Comparison of ENCODE assay signal across 33 cellular contexts in the genomic region with DNA sequence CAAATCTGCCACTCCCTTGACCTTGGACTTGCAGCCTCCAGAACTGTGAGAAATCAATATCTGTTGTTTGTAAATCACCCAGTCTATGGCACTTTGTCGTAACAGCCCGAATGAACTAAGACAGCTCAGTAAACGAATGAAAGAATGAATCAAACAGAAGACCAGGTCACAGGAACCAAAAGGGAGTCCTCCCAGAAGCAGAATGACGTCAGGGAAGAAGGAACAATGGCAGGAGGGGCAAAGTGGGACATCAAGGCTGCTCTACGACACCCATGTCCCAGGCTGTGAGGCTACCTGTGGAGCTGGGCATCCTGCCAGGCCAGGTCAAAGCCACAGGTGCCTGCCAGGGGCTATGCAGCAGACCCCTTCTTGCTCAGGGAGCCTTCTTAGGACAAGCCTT.
"Had no signal": no experiment of that assay in that cellular context is flagged by ENCODE, and none has a peak within 500 bp of the region (broad histone marks: within the 10 kb centered on the region; RNA-seq: fewer than 3 reads in every experiment).

No MANE protein-coding gene starts in this region.

- H3K9me3 ChIP-seq: adrenal gland, body of pancreas had no signal

- H3K4me1 ChIP-seq: adrenal gland, body of pancreas, breast epithelium had no signal

- H3K27ac ChIP-seq: adrenal gland, body of pancreas, brain microvascular endothelial cell, breast epithelium, VCaP had no signal

- H3K27me3 ChIP-seq: adrenal gland, body of pancreas, brain microvascular endothelial cell had no signal

- ATAC-seq: activated CD8-positive, alpha-beta T cell treated with anti-CD3 and anti-CD28 coated beads for 36 hours; activated naive CD4-positive, alpha-beta T cell treated with anti-CD3 and anti-CD28 coated beads, Interleukin-2, amount 50 U/mL, for 72 hours; activated T-cell treated with anti-CD3 and anti-CD28 coated beads, Interleukin-2, amount 50 U/mL, for 4 hours; activated T-cell treated with anti-CD3 and anti-CD28 coated beads, Interleukin-2, amount 50 U/mL, for 72 hours; activated T-helper 17 cell treated with anti-CD3 and anti-CD28 coated beads, Interleukin-2, amount 50 U/mL, for 72 hours; body of pancreas had no signal

- FAIRE-seq: astrocyte, TTC549 had no signal

- H3K36me3 ChIP-seq: adrenal gland, brain microvascular endothelial cell, breast epithelium had no signal

- DNase-seq: activated B cell treated with CpG ODN at 0.5 μM for 24 hours; activated CD4-positive, alpha-beta memory T cell treated with anti-CD3 and anti-CD28 coated beads for 36 hours; activated CD4-positive, alpha-beta T cell treated with anti-CD3 and anti-CD28 coated beads for 4 hours; activated CD4-positive, alpha-beta T cell treated with anti-CD3 and anti-CD28 coated beads, Interleukin-2, amount 50 U/mL, for 1 hour; activated CD4-positive, alpha-beta T cell treated with anti-CD3 and anti-CD28 coated beads, Interleukin-2, amount 50 U/mL, for 4 hours; activated CD4-positive, CD25-positive, alpha-beta regulatory T cell treated with anti-CD3 and anti-CD28 coated beads, Interleukin-2, amount 50 U/mL, for 72 hours; activated CD8-positive, alpha-beta memory T cell treated with anti-CD3 and anti-CD28 coated beads, Interleukin-2, amount 50 U/mL, for 4 hours; activated CD8-positive, alpha-beta T cell treated with anti-CD3 and anti-CD28 coated beads for 36 hours; activated effector memory CD4-positive, alpha-beta T cell treated with anti-CD3 and anti-CD28 coated beads, Interleukin-2, amount 50 U/mL, for 16 hours; activated gamma-delta T cell treated with Interleukin-2 at 50 U/mL for 16 hours; activated naive CD4-positive, alpha-beta T cell; activated naive CD4-positive, alpha-beta T cell treated with anti-CD3 and anti-CD28 coated beads for 36 hours; activated naive CD4-positive, alpha-beta T cell treated with anti-CD3 and anti-CD28 coated beads, Interleukin-2, amount 50 U/mL, for 16 hours; activated naive CD8-positive, alpha-beta T cell treated with anti-CD3 and anti-CD28 coated beads for 36 hours; activated T-cell treated with anti-CD3 and anti-CD28 coated beads for 4 hours; activated T-cell treated with anti-CD3 and anti-CD28 coated beads, Interleukin-2, amount 50 U/mL, for 1 hour; activated T-cell treated with anti-CD3 and anti-CD28 coated beads, Interleukin-2, amount 50 U/mL, for 4 hours; activated T-cell treated with anti-CD3 and anti-CD28 coated beads, Interleukin-2, amount 50 U/mL, for 72 hours; adrenal gland; amniotic stem cell; aorta; body of pancreas; brain microvascular endothelial cell; central memory CD4-positive, alpha-beta T cell; T-helper 1 cell; T-helper 2 cell; T-helper 9 cell had no signal

- H3K4me3 ChIP-seq: adrenal gland, body of pancreas, breast epithelium had no signal
